ENCODE assay signal across 20 cellular contexts in genomic region chr15:31828594-31828993, GRCh38.
DNase-seq lines count a peak whose midpoint lies in the region.
"Had no signal": no experiment of that assay in that cellular context is flagged by ENCODE, and none has a peak within 500 bp of the region (broad histone marks: within the 10 kb centered on the region; RNA-seq: fewer than 3 reads in every experiment).

No MANE protein-coding gene starts in this region.

- peak overlapping the region; percentile 84 for H3K27ac ChIP-seq in angular gyrus (ENCODE audit: low read depth, low read length)
- H3K27ac ChIP-seq: BLaER1 treated with 17β-estradiol and CSF1 and Interleukin-3, amounts not matched to agents 10 nM and 100 nM; HL-60 had no signal

- DNase-seq in globus pallidus (ENCODE audit: low spot score) (peak; percentile 75), midbrain (lab: John Stamatoyannopoulos, UW) (peak; percentile 21), superior temporal gyrus (ENCODE audit: extremely low spot score) (peak; percentile 59), SIG-M5 treated with dmso at 0.1 percent for 504 hours (lab: John Stamatoyannopoulos, UW; ENCODE audit: unreplicated experiment) (no peak), T-helper 9 cell (no peak), D341Med (ENCODE audit: low spot score) (no peak)
- DNase-seq in activated CD4-positive, alpha-beta T cell treated with anti-CD3 and anti-CD28 coated beads for 4 hours = no peak
- DNase-seq: 8988T; Calu3; CD8-positive, alpha-beta T cell; DMS 273 treated with DMSO at 0.1 percent for 48 hours; DMS53; DND-41; EL; GOT3; H7; HFFc6 had no signal

Comparison
In these comparisons a context has a peak if more than half of its experiments do, and no peak if none do; other contexts are left out.
1. DNase-seq: peak in globus pallidus (single experiment), midbrain (single experiment) and superior temporal gyrus (single experiment); none in SIG-M5 treated with dmso at 0.1 percent for 504 hours (single experiment), activated CD4-positive, alpha-beta T cell treated with anti-CD3 and anti-CD28 coated beads for 4 hours (0 of 2), T-helper 9 cell (single experiment) and D341Med (single experiment).